Comparison of ENCODE assay signal across 11 cellular contexts in the genomic region with DNA sequence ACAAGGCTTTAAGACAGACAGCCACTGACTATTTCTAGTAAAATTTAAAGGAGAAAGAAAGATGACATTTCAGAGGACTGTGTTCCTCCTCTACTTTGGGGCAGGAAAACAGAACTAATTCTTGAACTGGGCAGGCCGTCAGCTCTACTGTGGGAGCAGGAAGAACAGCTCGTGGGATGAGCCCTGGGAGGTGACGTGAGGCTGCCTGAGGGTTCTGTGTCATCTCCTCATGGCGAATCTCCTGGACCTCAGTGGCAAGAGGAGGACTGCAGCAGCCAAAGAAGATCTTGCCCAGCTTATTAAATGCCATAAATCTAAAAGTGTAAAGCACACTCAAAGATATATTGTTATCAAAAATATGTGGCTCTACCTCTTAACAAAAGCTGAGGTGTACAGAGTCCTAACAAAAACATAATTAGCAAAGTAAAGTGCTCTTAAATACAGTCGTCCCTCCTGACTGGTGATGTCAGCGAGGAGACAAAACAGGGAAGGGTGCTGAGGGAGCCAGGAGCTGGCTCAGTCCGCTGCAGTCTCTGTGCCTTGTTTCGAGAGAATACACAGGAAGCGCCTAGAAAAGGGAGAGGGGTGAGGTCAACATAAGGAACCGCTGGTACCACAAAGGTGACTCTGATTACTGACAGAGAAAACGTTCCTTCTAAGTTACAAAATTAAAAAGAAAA. TPM values are rescaled to one million over a fixed set of nuclear protein-coding genes. Genes with fewer than 3 reads are reported as not detected.
DNase-seq lines count a peak whose midpoint lies in the region; ATAC-seq and TF ChIP-seq lines count a peak whose summit lies in the region.
"Had no signal": no experiment of that assay in that cellular context is flagged by ENCODE, and none has a peak within 500 bp of the region (broad histone marks: within the 10 kb centered on the region; RNA-seq: fewer than 3 reads in every experiment).

No MANE protein-coding gene starts in this region.

- in situ Hi-C loops in G401 (cut with HindIII; ENCODE audit: low sequenced_read_pairs), result no loop called here

- POLR2A ChIA-PET in CD8-positive, alpha-beta memory T cell (lab: Charles Lee), result no interaction called here
- POLR2A ChIA-PET in activated CD4-positive, alpha-beta memory T cell treated with anti-CD3 and anti-CD28 coated beads, Interleukin-2, amount 10 ng/mL, durations not matched to agents 7 days and 5 days (lab: Charles Lee), result no interaction called here

- peak overlapping the region in 4 of 8 donors; percentile 20 to 89 (median 33) for H3K27ac Mint-ChIP-seq in CD8-positive, alpha-beta memory T cell
- peak overlapping the region; percentile 14 to 54 (median 45) for H3K27ac Mint-ChIP-seq in nephron
- H3K27ac Mint-ChIP-seq in activated CD4-positive, alpha-beta memory T cell treated with anti-CD3 and anti-CD28 coated beads, Interleukin-2, amount 10 ng/mL, durations not matched to agents 7 days and 5 days, result no peak overlapping the region
- H3K27ac Mint-ChIP-seq: activated naive CD4-positive, alpha-beta T cell treated with anti-CD3 and anti-CD28 coated beads for 36 hours had no signal

- CTCF ChIA-PET in CD8-positive, alpha-beta memory T cell (lab: Charles Lee), result no interaction called here
- CTCF ChIA-PET in activated CD4-positive, alpha-beta memory T cell treated with anti-CD3 and anti-CD28 coated beads, Interleukin-2, amount 10 ng/mL, durations not matched to agents 7 days and 5 days (lab: Charles Lee), result interaction anchor here (1.9 kb wide), 1 partner anchor 10 kb away, joined by 5 read pairs; no protein-coding TSS in a partner anchor

- H3K4me1 Mint-ChIP-seq in CD8-positive, alpha-beta memory T cell, result peaks cover 97 to 100% (median 98%) of the 10 kb centered on the region in 3 donors
- peaks cover 70% of the 10 kb centered on the region for H3K4me1 Mint-ChIP-seq in nephron
- H3K4me1 Mint-ChIP-seq in activated CD4-positive, alpha-beta memory T cell treated with anti-CD3 and anti-CD28 coated beads, Interleukin-2, amount 10 ng/mL, durations not matched to agents 7 days and 5 days, result peaks cover 70% of the 10 kb centered on the region

- ATAC-seq in GM21529 (IDR thresholded peaks at IDR 0.05; ENCODE audit: unreplicated experiment), result no peak

- H3K27me3 ChIP-seq in CD8-positive, alpha-beta memory T cell (ENCODE audit: insufficient read depth, low read length, poor library complexity, severe bottlenecking), result no peaks in the 10 kb centered on the region

- no peak overlapping the region for H3K27ac ChIP-seq in CD8-positive, alpha-beta memory T cell (ENCODE audit: low read depth, low read length)

- H3K9me3 ChIP-seq in CD8-positive, alpha-beta memory T cell (ENCODE audit: low read length), result no peaks in the 10 kb centered on the region

- H3K4me3 Mint-ChIP-seq in CD8-positive, alpha-beta memory T cell, result peak overlapping the region; percentile 10 to 84 (median 56)
- no peak overlapping the region for H3K4me3 Mint-ChIP-seq in nephron
- no peak overlapping the region for H3K4me3 Mint-ChIP-seq in activated CD4-positive, alpha-beta memory T cell treated with anti-CD3 and anti-CD28 coated beads, Interleukin-2, amount 10 ng/mL, durations not matched to agents 7 days and 5 days
- H3K4me3 Mint-ChIP-seq: activated naive CD4-positive, alpha-beta T cell treated with anti-CD3 and anti-CD28 coated beads for 36 hours had no signal

- no peak for TF ChIP-seq CTCF in nephron (IDR thresholded peaks at IDR 0.05; ENCODE audit: unreplicated experiment in 3 of 3)

- peaks cover 93% of the 10 kb centered on the region for H3K4me1 ChIP-seq in CD8-positive, alpha-beta memory T cell (ENCODE audit: insufficient read depth, low read length)

- no peak for DNase-seq in CD8-positive, alpha-beta memory T cell
- DNase-seq in NCI-H2029 (lab: John Stamatoyannopoulos, UW) (peak; percentile 53), dermis blood vessel endothelial cell (peak; percentile 43), G401 (ENCODE audit: low spot score) (no peak), ureter (ENCODE audit: low spot score) (no peak)
- no peak for DNase-seq in activated CD4-positive, alpha-beta memory T cell treated with anti-CD3 and anti-CD28 coated beads, Interleukin-2, amount 10 ng/mL, durations not matched to agents 7 days and 5 days
- DNase-seq: activated naive CD4-positive, alpha-beta T cell treated with anti-CD3 and anti-CD28 coated beads for 36 hours; midbrain; stimulated activated CD4-positive, alpha-beta T cell treated with anti-CD3 and anti-CD28 coated beads, Interleukin-12 subunit alpha, Interleukin-12 subunit beta, amount 100 ng/mL, for 4 hours had no signal

- no peak overlapping the region for H3K4me3 ChIP-seq in CD8-positive, alpha-beta memory T cell (ENCODE audit: low read length)

- H3K36me3 Mint-ChIP-seq in CD8-positive, alpha-beta memory T cell, result peaks cover 0 to 6% (median 5%) of the 10 kb centered on the region in 3 donors
- peaks cover 8% of the 10 kb centered on the region for H3K36me3 Mint-ChIP-seq in nephron (ENCODE audit: low read depth)
- H3K36me3 Mint-ChIP-seq in activated CD4-positive, alpha-beta memory T cell treated with anti-CD3 and anti-CD28 coated beads, Interleukin-2, amount 10 ng/mL, durations not matched to agents 7 days and 5 days (ENCODE audit: low read depth), result peaks cover 10% of the 10 kb centered on the region

- no peaks in the 10 kb centered on the region for H3K9me3 Mint-ChIP-seq in CD8-positive, alpha-beta memory T cell
- H3K9me3 Mint-ChIP-seq in nephron, result no peaks in the 10 kb centered on the region
- no peaks in the 10 kb centered on the region for H3K9me3 Mint-ChIP-seq in activated CD4-positive, alpha-beta memory T cell treated with anti-CD3 and anti-CD28 coated beads, Interleukin-2, amount 10 ng/mL, durations not matched to agents 7 days and 5 days
- H3K9me3 Mint-ChIP-seq: activated naive CD4-positive, alpha-beta T cell treated with anti-CD3 and anti-CD28 coated beads for 36 hours had no signal

- H3K36me3 ChIP-seq in CD8-positive, alpha-beta memory T cell (ENCODE audit: insufficient read depth, low read length), result no peaks in the 10 kb centered on the region

- H3K27me3 Mint-ChIP-seq in CD8-positive, alpha-beta memory T cell, result peaks cover 0 to 1% of the 10 kb centered on the region in 2 donors
- no peaks in the 10 kb centered on the region for H3K27me3 Mint-ChIP-seq in nephron (ENCODE audit: low read depth)
- H3K27me3 Mint-ChIP-seq in activated CD4-positive, alpha-beta memory T cell treated with anti-CD3 and anti-CD28 coated beads, Interleukin-2, amount 10 ng/mL, durations not matched to agents 7 days and 5 days, result no peaks in the 10 kb centered on the region

RNA-seq across cellular contexts. Expression of a gene that starts 58.0 kb away (rescaled TPM):
- total RNA-seq in CD8-positive, alpha-beta memory T cell, result 10 to 100 TPM; 48.8 to 51.1 TPM
- 15.5 TPM for polyA plus RNA-seq in CD8-positive, alpha-beta memory T cell
- total RNA-seq in dermis blood vessel endothelial cell (19.2 and 21.4 TPM in 2 replicates), ureter (104 TPM)
- total RNA-seq in G401 (2014; rRNA removed; shearing (Covaris generic)), result 6.2 and 8.6 TPM in 2 replicates
- 10 to 100 TPM; 53.0 to 56.6 TPM for total RNA-seq in activated CD4-positive, alpha-beta memory T cell treated with anti-CD3 and anti-CD28 coated beads, Interleukin-2, amount 10 ng/mL, durations not matched to agents 7 days and 5 days

Comparison
In these comparisons a context has a peak if more than half of its experiments do, and no peak if none do; other contexts are left out.
1. DNase-seq: peak in NCI-H2029 (single experiment) and dermis blood vessel endothelial cell (single experiment); none in CD8-positive, alpha-beta memory T cell (0 of 5), G401 (single experiment), activated CD4-positive, alpha-beta memory T cell treated with anti-CD3 and anti-CD28 coated beads, Interleukin-2, amount 10 ng/mL, durations not matched to agents 7 days and 5 days (single experiment) and ureter (single experiment).
2. H3K4me3 Mint-ChIP-seq: peak in CD8-positive, alpha-beta memory T cell (7 of 7); none in nephron (0 of 3) and activated CD4-positive, alpha-beta memory T cell treated with anti-CD3 and anti-CD28 coated beads, Interleukin-2, amount 10 ng/mL, durations not matched to agents 7 days and 5 days (single experiment).